ENCODE assay signal across 8 cellular contexts in genomic region chr9:67726213-67726988, GRCh38.
DNase-seq lines count a peak whose midpoint lies in the region; ATAC-seq and TF ChIP-seq lines count a peak whose summit lies in the region.
"Not testable (repeated sequence)": the region's sequence is repeated elsewhere in the genome, so short reads cannot be mapped to it uniquely, and the experiment has no call there.

No MANE protein-coding gene starts in this region.

- not testable (repeated sequence) for TF ChIP-seq CTCF in ascending aorta (IDR thresholded peaks at IDR 0.05); neural progenitor cell (IDR thresholded peaks at IDR 0.05); tibial artery (IDR thresholded peaks at IDR 0.05)

- intact Hi-C loops in ascending aorta (cut with DNase I); Right ventricle myocardium inferior (cut with DNase I); tibial artery (cut with DNase I; ENCODE audit: low total_unique reads): not testable (repeated sequence)

- H3K9me3 ChIP-seq in ascending aorta; neural progenitor cell (ENCODE audit: low read depth); tibial artery: not testable (repeated sequence)

- not testable (repeated sequence) for H3K4me1 ChIP-seq in ascending aorta, neural progenitor cell, tibial artery

- ATAC-seq in GM18867 (IDR thresholded peaks at IDR 0.05; ENCODE audit: unreplicated experiment): peak; percentile 75
- ATAC-seq in GM21786 (IDR thresholded peaks at IDR 0.05; ENCODE audit: unreplicated experiment): peak; percentile 66
- ATAC-seq in HG03378 (IDR thresholded peaks at IDR 0.05; ENCODE audit: unreplicated experiment): peak; percentile 69
- peak; percentile 62 for ATAC-seq in Right ventricle myocardium inferior

- not testable (repeated sequence) for H3K4me2 ChIP-seq in neural progenitor cell

- H3K4me3 ChIP-seq in ascending aorta (peak overlapping the region; percentile 40 to 57), tibial artery (peak overlapping the region; percentile 45 to 53)
- not testable (repeated sequence) for H3K4me3 ChIP-seq in neural progenitor cell

- not testable (repeated sequence) for H3K4me1 Mint-ChIP-seq in neural progenitor cell

- H3K27me3 Mint-ChIP-seq in neural progenitor cell (ENCODE audit: insufficient read depth, low read depth): not testable (repeated sequence)

- H2AFZ ChIP-seq in neural progenitor cell (replicated peaks): not testable (repeated sequence)

- DNase-seq in activated CD4-positive, alpha-beta T cell treated with anti-CD3 and anti-CD28 coated beads for 4 hours: peak; percentile 4 to 5
- DNase-seq in ascending aorta (ENCODE audit: low spot score in 2 of 2) (peak in 1 of 2 donors; percentile 62), Right ventricle myocardium inferior (ENCODE audit: missing footprints) (peak; percentile 49), tibial artery (peak; percentile 17 to 46)
- not testable (repeated sequence) for DNase-seq in neural progenitor cell (ENCODE audit: low spot score)

- H3K27me3 ChIP-seq in ascending aorta, neural progenitor cell, tibial artery: not testable (repeated sequence)

- H3K9ac ChIP-seq in neural progenitor cell: not testable (repeated sequence)

- H3K9me3 Mint-ChIP-seq in neural progenitor cell: not testable (repeated sequence)

- H3K4me3 Mint-ChIP-seq in neural progenitor cell: peak overlapping the region; percentile 78

- H3K79me2 ChIP-seq in neural progenitor cell (ENCODE audit: low read depth): not testable (repeated sequence)

- not testable (repeated sequence) for H4K20me1 ChIP-seq in neural progenitor cell (ENCODE audit: low read depth)

- not testable (repeated sequence) for H3K36me3 Mint-ChIP-seq in neural progenitor cell

- H3K27ac ChIP-seq in ascending aorta (peak overlapping the region in 1 of 2 donors; percentile 59), tibial artery (peak overlapping the region; percentile 39 to 41)
- not testable (repeated sequence) for H3K27ac ChIP-seq in neural progenitor cell

- not testable (repeated sequence) for H3K36me3 ChIP-seq in ascending aorta, neural progenitor cell, tibial artery

- H3K27ac Mint-ChIP-seq in neural progenitor cell: not testable (repeated sequence)

- not testable (repeated sequence) for H3F3A ChIP-seq in neural progenitor cell (ENCODE audit: low read depth)
